ENCODE assay signal across 16 cellular contexts in the genomic region with DNA sequence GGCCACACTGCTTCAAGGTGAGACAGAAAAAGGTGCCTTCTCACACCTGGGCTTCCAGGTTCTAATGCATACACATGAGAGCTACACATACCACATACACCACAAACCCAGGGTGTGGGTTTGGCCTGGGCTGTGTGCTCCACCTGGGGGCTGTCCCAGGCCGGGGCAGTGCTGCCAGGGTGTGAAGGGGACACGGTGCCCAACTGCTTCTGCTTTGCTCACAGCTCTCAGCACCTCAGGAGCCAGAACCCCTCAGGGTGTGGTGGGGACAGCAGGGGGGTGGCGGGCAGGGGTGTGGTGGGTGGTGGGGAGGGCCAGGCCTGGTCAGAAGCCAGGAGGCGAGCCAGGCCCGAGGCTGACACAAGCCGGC. TPM values are rescaled to one million over a fixed set of nuclear protein-coding genes. Genes with fewer than 3 reads are reported as not detected.
A peak's percentile ranks its signal among the peaks of the same experiment; 100 is the strongest.
DNase-seq lines count a peak whose midpoint lies in the region; ATAC-seq, FAIRE-seq and TF ChIP-seq lines count a peak whose summit lies in the region.
"Had no signal": no experiment of that assay in that cellular context is flagged by ENCODE, and none has a peak within 500 bp of the region (broad histone marks: within the 10 kb centered on the region; RNA-seq: fewer than 3 reads in every experiment).

No MANE protein-coding gene starts in this region.

- H3K9me2 ChIP-seq in HCT116 (ENCODE audit: insufficient read depth) = no peaks in the 10 kb centered on the region

- RAD21 ChIA-PET in HCT116 (lab: Charles Lee; ENCODE audit: low non-redundant PET in 1 of 2, low total read pairs in 2 of 2, uncharacterized antibody in 2 of 2, unreplicated experiment in 2 of 2) = interaction anchor here in 1 of 2 experiments (0.6 kb wide), 1 partner anchor 526 kb away, joined by 5 read pairs; no protein-coding TSS in a partner anchor

- no peak for FAIRE-seq in K562 (lab: Jason Lieb, UNC)
- FAIRE-seq: GM18507 had no signal

- WGBS in K562 (ENCODE audit: insufficient coverage, low coverage, missing lambda C conversion rate) = 85% methylated on average over 4 of the region's 6 CpGs
- WGBS in lower leg skin, 2 donors = 43 to 47% methylated on average over 2 to 5 of the region's 6 CpGs

- no peak for DNase-seq in HCT116 (ENCODE audit: low read depth, low spot score)
- no peak for DNase-seq in K562 (ENCODE audit: extremely low read depth in 1 of 4, low spot score in 3 of 4)
- peak; percentile 83 for DNase-seq in mesenteric fat pad (ENCODE audit: low spot score)
- no peak for DNase-seq in hippocampal formation (lab: John Stamatoyannopoulos, UW)
- no peak for DNase-seq in CD4-positive, alpha-beta memory T cell
- no peak for DNase-seq in lower leg skin (ENCODE audit: low spot score in 2 of 2)
- DNase-seq: activated naive CD4-positive, alpha-beta T cell treated with anti-CD3 and anti-CD28 coated beads, Interleukin-2, amount 50 U/mL, for 16 hours; HFFc6; SIG-M5; stimulated activated CD4-positive, alpha-beta T cell treated with anti-CD3 and anti-CD28 coated beads, Interleukin-4, amount 100 ng/mL, for 4 hours; stimulated activated naive CD4-positive, alpha-beta T cell treated with Interleukin-2 at 50 U/mL for 16 hours had no signal

- TF ChIP-seq EP300 in K562 (IDR thresholded peaks at IDR 0.05; ENCODE audit: low read length) = no peak

- in situ Hi-C loops in K562 (cut with MboI) = no loop called here

- POLR2A ChIA-PET in HCT116 (lab: Charles Lee) = no interaction called here
- POLR2A ChIA-PET in K562 (lab: Yijun Ruan, JAX) = interaction anchor here (1.2 to 1.4 kb wide), 2 partner anchors 12 to 27 kb away, joined by 3 to 4 read pairs; no protein-coding TSS in a partner anchor
- POLR2A ChIA-PET in CD4-positive, alpha-beta memory T cell (lab: Charles Lee; ENCODE audit: partially characterized antibody) = no interaction called here

- peaks cover 2% of the 10 kb centered on the region in 2 donors for H3K27me3 Mint-ChIP-seq in CD4-positive, alpha-beta memory T cell

- BruUV-seq in HCT116 (replicated peaks; lab: Mats Ljungman, UMichigan) = no TSS peak
- BruUV-seq in K562 (replicated peaks; lab: Mats Ljungman, UMichigan) = no TSS peak

- no peak overlapping the region for H3K27ac Mint-ChIP-seq in CD4-positive, alpha-beta memory T cell
- H3K27ac Mint-ChIP-seq: HFFc6 had no signal

- peaks cover 21% of the 10 kb centered on the region for H3K9me3 ChIP-seq in BLaER1
- H3K9me3 ChIP-seq in HCT116 (ENCODE audit: control insufficient read depth in 1 of 2, insufficient read depth in 1 of 2, low read depth in 1 of 2, low read length in 2 of 2) = no peaks in the 10 kb centered on the region
- peaks cover 19% of the 10 kb centered on the region for H3K9me3 ChIP-seq in K562 (replicated peaks; ENCODE audit: control insufficient read depth, insufficient read depth, low read depth, low read length)
- H3K9me3 ChIP-seq in CD4-positive, alpha-beta memory T cell (ENCODE audit: control insufficient read depth in 1 of 2, low read length in 2 of 2) = no peaks in the 10 kb centered on the region

- H4K20me1 ChIP-seq in BLaER1 (peaks cover 36% of the 10 kb centered on the region), HCT116 (ENCODE audit: insufficient read depth) (no peaks in the 10 kb centered on the region), K562 (replicated peaks; ENCODE audit: control insufficient read depth, insufficient read depth, low read length) (no peaks in the 10 kb centered on the region)

- H3K36me3 Mint-ChIP-seq in CD4-positive, alpha-beta memory T cell = peaks cover 6 to 12% of the 10 kb centered on the region in 2 donors

- H3K4me2 ChIP-seq in BLaER1 (peak overlapping the region; percentile 60), HCT116 (ENCODE audit: low read length) (no peak overlapping the region), K562 (ENCODE audit: insufficient read depth, low read length) (no peak overlapping the region)

- no peaks in the 10 kb centered on the region for H3K79me2 ChIP-seq in HCT116 (ENCODE audit: insufficient read depth, low read length)
- no peaks in the 10 kb centered on the region for H3K79me2 ChIP-seq in K562 (ENCODE audit: control insufficient read depth, insufficient read depth, low read length)

- H3K4me1 ChIP-seq in BLaER1 (peaks cover 51% of the 10 kb centered on the region), HCT116 (ENCODE audit: control insufficient read depth in 1 of 2, insufficient read depth in 2 of 2, low read length in 2 of 2) (no peaks in the 10 kb centered on the region), K562 (replicated peaks in 1 of 2; ENCODE audit: control insufficient read depth in 2 of 2, insufficient read depth in 2 of 2, low read length in 2 of 2) (peaks cover 0 to 45% of the 10 kb centered on the region in 2 experiments; a peak in 3 of 5 replicates)
- peaks cover 6% of the 10 kb centered on the region for H3K4me1 ChIP-seq in CD4-positive, alpha-beta memory T cell (ENCODE audit: insufficient read depth, low read length)

- H3K36me3 ChIP-seq in BLaER1 (no peaks in the 10 kb centered on the region), HCT116 (ENCODE audit: control insufficient read depth in 1 of 2, insufficient read depth in 2 of 2, low read length in 2 of 2) (no peaks in the 10 kb centered on the region), K562 (ENCODE audit: control insufficient read depth, insufficient read depth, low read length) (peaks cover 10% of the 10 kb centered on the region; the same call in 2 of the 3 replicates)
- H3K36me3 ChIP-seq in CD4-positive, alpha-beta memory T cell (ENCODE audit: insufficient read depth, low read length) = no peaks in the 10 kb centered on the region
- H3K36me3 ChIP-seq: cardiac muscle cell had no signal

- H3K9me1 ChIP-seq in K562 (ENCODE audit: control insufficient read depth, insufficient read depth, low read length) = no peaks in the 10 kb centered on the region

- H2AFZ ChIP-seq in HCT116 (ENCODE audit: low read depth, low read length, poor library complexity, severe bottlenecking) = no peak overlapping the region
- 0 out of 2 replicates have a peak overlapping the region, but pooled peaks have one; percentile 17 for H2AFZ ChIP-seq in K562 (ENCODE audit: low read depth, low read length)

- TF ChIP-seq CTCF in HCT116 (IDR thresholded peaks at IDR 0.05 in 2 of 3, conservative IDR thresholded peaks at IDR 0.05 in 1 of 3; ENCODE audit: borderline replicate concordance in 1 of 3, insufficient read depth in 1 of 3, low read depth in 2 of 3, low read length in 2 of 3) (no peak), K562 (IDR thresholded peaks at IDR 0.05 in 2 of 3, conservative IDR thresholded peaks at IDR 0.05 in 1 of 3; ENCODE audit: insufficient read depth in 2 of 3, low read depth in 1 of 3, low read length in 3 of 3) (0 out of 6 replicates have a peak, but pooled peaks of 1 of the 3 experiments have one; percentile 17), lower leg skin (IDR thresholded peaks at IDR 0.05) (no peak)

- H3K4me3 ChIP-seq in BLaER1 = no peak overlapping the region
- H3K4me3 ChIP-seq in HCT116 (replicated peaks in 1 of 2; ENCODE audit: low read depth in 1 of 2, low read length in 2 of 2) = no peak overlapping the region
- no peak overlapping the region for H3K4me3 ChIP-seq in K562
- H3K4me3 ChIP-seq in CD4-positive, alpha-beta memory T cell (ENCODE audit: low read length in 2 of 2) = no peak overlapping the region
- H3K4me3 ChIP-seq in lower leg skin (ENCODE audit: low read depth, poor library complexity, severe bottlenecking) = no peak overlapping the region
- H3K4me3 ChIP-seq: cardiac muscle cell had no signal

- H3K4me3 Mint-ChIP-seq in CD4-positive, alpha-beta memory T cell = no peak overlapping the region
- H3K4me3 Mint-ChIP-seq: HFFc6 had no signal

- no peak for TF ChIP-seq RAD21 in HCT116 (IDR thresholded peaks at IDR 0.05; ENCODE audit: low read depth)
- peak in 1 of 2 experiments; percentile 45; a peak in 2 of 4 replicates for TF ChIP-seq RAD21 in K562 (CRISPR knock-in tag; conservative IDR thresholded peaks at IDR 0.05 in 1 of 2, IDR thresholded peaks at IDR 0.05 in 1 of 2)

- intact Hi-C loops in HCT116 (cut with micrococcal nuclease) (no loop called here), K562 (cut with micrococcal nuclease) (no loop called here), lower leg skin (cut with DNase I; ENCODE audit: low total_unique reads) (no loop called here)
- intact Hi-C loops in CD4-positive, alpha-beta memory T cell (cut with micrococcal nuclease) = no loop called here

- CTCF ChIA-PET in HCT116 (lab: Charles Lee) = no interaction called here
- CTCF ChIA-PET in K562 (lab: Yijun Ruan, JAX; ENCODE audit: low intra/inter-chr PET ratio) = interaction anchor here (1.2 kb wide), 1 partner anchor 82 kb away, joined by 3 read pairs; no protein-coding TSS in a partner anchor
- CTCF ChIA-PET in CD4-positive, alpha-beta memory T cell (lab: Charles Lee; ENCODE audit: partially characterized antibody) = no interaction called here

- peaks cover 0 to 29% (median 14%) of the 10 kb centered on the region in 8 donors for H3K9me3 Mint-ChIP-seq in CD4-positive, alpha-beta memory T cell
- H3K9me3 Mint-ChIP-seq: HFFc6 had no signal

- no peaks in the 10 kb centered on the region for H3K4me1 Mint-ChIP-seq in CD4-positive, alpha-beta memory T cell

- H3K27me3 ChIP-seq in BLaER1 (peaks cover 29% of the 10 kb centered on the region), HCT116 (ENCODE audit: insufficient read depth, low read length) (no peaks in the 10 kb centered on the region), K562 (ENCODE audit: control insufficient read depth in 2 of 2, insufficient read depth in 2 of 2, low read length in 2 of 2) (no peaks in the 10 kb centered on the region; a peak in 1 of 5 replicates)
- H3K27me3 ChIP-seq in CD4-positive, alpha-beta memory T cell (ENCODE audit: insufficient read depth, low read length) = no peaks in the 10 kb centered on the region
- H3K27me3 ChIP-seq: cardiac muscle cell had no signal

- ATAC-seq in HCT116 (peak; percentile 52), K562 (peak; percentile 45), HG02610 (IDR thresholded peaks at IDR 0.05; ENCODE audit: unreplicated experiment) (no peak)

- TF ChIP-seq POLR2A in HCT116 (IDR thresholded peaks at IDR 0.05; ENCODE audit: borderline replicate concordance, extremely low read depth, insufficient read depth, insufficient read length) (no peak), K562 (conservative IDR thresholded peaks at IDR 0.05) (no peak), lower leg skin (IDR thresholded peaks at IDR 0.05) (no peak)

- H3K27ac ChIP-seq in BLaER1 (no peak overlapping the region), HCT116 (ENCODE audit: low read depth, low read length) (no peak overlapping the region), K562 (ENCODE audit: extremely low read depth, low read depth, low read length) (peak overlapping the region; percentile 28; the same call in 1 of the 3 replicates)
- H3K27ac ChIP-seq in CD4-positive, alpha-beta memory T cell (ENCODE audit: low read depth, low read length) = no peak overlapping the region
- H3K27ac ChIP-seq: cardiac muscle cell, epithelial cell of prostate had no signal

- H3K9ac ChIP-seq in BLaER1 (no peak overlapping the region), HCT116 (ENCODE audit: low read length) (no peak overlapping the region), K562 (ENCODE audit: insufficient read depth in 1 of 2, low read depth in 2 of 2, low read length in 2 of 2) (peak overlapping the region in 1 of 2 experiments; percentile 77; a peak in 2 of 4 replicates)

RNA-seq across cellular contexts. Expression of a gene that starts 51.1 kb away (rescaled TPM):
- total RNA-seq in HCT116 (2021; ENCODE audit: unreplicated experiment) = 35.8 TPM
- 14.3 and 20.1 TPM in 2 replicates for polyA plus RNA-seq in HCT116 (2012)
- 270 and 331 TPM in 2 replicates for total RNA-seq in K562 (2011; cell fraction: chromatin; rRNA removed; ENCODE audit: low replicate concordance)
- 218 and 221 TPM in 2 replicates for total RNA-seq in K562 (2011; cell fraction: nucleolus; rRNA removed)
- 322 and 343 TPM in 2 replicates for total RNA-seq in K562 (2011; cell fraction: nucleoplasm; rRNA removed)
- 36.8 and 37.9 TPM in 2 replicates for total RNA-seq in K562 (2014; rRNA removed)
- 77.2 and 88.2 TPM in 2 replicates for total RNA-seq in K562 (2014; rRNA removed; fragmentation: Illumina TruSeq; extraction: Trizol)
- total RNA-seq in K562 (2015; rRNA removed; fragmentation: Illumina TruSeq; extraction: Trizol) = 67.3 and 75.1 TPM in 2 replicates
- total RNA-seq in K562 (2021) = 68.9 and 76.6 TPM in 2 replicates
- 116 and 182 TPM in 2 replicates for polyA plus RNA-seq in K562 (2011; rRNA removed)
- 94.0 and 167 TPM in 2 replicates for polyA plus RNA-seq in K562 (2011; cell fraction: cytosol; rRNA removed)
- 68.4 and 102 TPM in 2 replicates for polyA plus RNA-seq in K562 (2011; cell fraction: nucleus; rRNA removed)
- 42.4 and 74.7 TPM in 2 replicates for polyA plus RNA-seq in K562 (2012)
- 72.4 and 88.5 TPM in 2 replicates for polyA plus RNA-seq in K562 (2014; fragmentation: Illumina TruSeq; extraction: Trizol)
- polyA plus RNA-seq in K562 (2014; fragmentation: Nextera tagmentation; extraction: Ambion mirVana) = 10 to 100 TPM; 74.6 to 82.1 TPM
- polyA plus RNA-seq in K562 (2014; rRNA removed) = 42.7 and 48.0 TPM in 2 replicates
- polyA minus RNA-seq in K562 (2011; rRNA and poly(A)+ RNA removed) = 281 and 305 TPM in 2 replicates
- 102 TPM in 2 replicates for polyA minus RNA-seq in K562 (2011; cell fraction: cytosol; rRNA and poly(A)+ RNA removed)
- polyA minus RNA-seq in K562 (2011; cell fraction: nucleus; rRNA and poly(A)+ RNA removed) = 57.1 and 129 TPM in 2 replicates
- 17.2 TPM for total RNA-seq in mesenteric fat pad
- total RNA-seq in CD4-positive, alpha-beta memory T cell = 10 to 100 TPM; 34.5 to 38.0 TPM
- 10 to 100 TPM; 42.4 to 48.8 TPM for polyA plus RNA-seq in CD4-positive, alpha-beta memory T cell
- 10 to 100 TPM in 2 of 4 donors, 1 to 10 TPM in 2; 8.0 to 12.7 (median 9.7) TPM for total RNA-seq in lower leg skin

RNA-seq across cellular contexts. Expression of a gene that starts 53.5 kb away (rescaled TPM):
- total RNA-seq in HCT116 (2021; ENCODE audit: unreplicated experiment) = not detected
- not detected in 2 replicates for polyA plus RNA-seq in HCT116 (2012)
- total RNA-seq in K562 (2011; cell fraction: chromatin; rRNA removed; ENCODE audit: low replicate concordance) = 0.28 TPM in 1 of 2 replicates, not detected in the other
- 0.53 TPM in 1 of 2 replicates, not detected in the other for total RNA-seq in K562 (2011; cell fraction: nucleolus; rRNA removed)
- not detected in 2 replicates for total RNA-seq in K562 (2011; cell fraction: nucleoplasm; rRNA removed)
- total RNA-seq in K562 (2014; rRNA removed) = not detected in 2 replicates
- 0.18 and 0.32 TPM in 2 replicates for total RNA-seq in K562 (2014; rRNA removed; fragmentation: Illumina TruSeq; extraction: Trizol)
- total RNA-seq in K562 (2015; rRNA removed; fragmentation: Illumina TruSeq; extraction: Trizol) = not detected in 2 replicates
- total RNA-seq in K562 (2021) = 0.16 TPM in 1 of 2 replicates, not detected in the other
- 0.12 and 0.13 TPM in 2 replicates for polyA plus RNA-seq in K562 (2011; rRNA removed)
- not detected in 2 replicates for polyA plus RNA-seq in K562 (2011; cell fraction: cytosol; rRNA removed)
- not detected in 2 replicates for polyA plus RNA-seq in K562 (2011; cell fraction: nucleus; rRNA removed)
- polyA plus RNA-seq in K562 (2012) = 0.08 and 0.09 TPM in 2 replicates
- polyA plus RNA-seq in K562 (2014; fragmentation: Illumina TruSeq; extraction: Trizol) = 0.25 TPM in 1 of 2 replicates, not detected in the other
- polyA plus RNA-seq in K562 (2014; fragmentation: Nextera tagmentation; extraction: Ambion mirVana) = under 1 TPM; 0.10 to 0.28 TPM
- polyA plus RNA-seq in K562 (2014; rRNA removed) = not detected in 2 replicates
- 0.21 TPM in 1 of 2 replicates, not detected in the other for polyA minus RNA-seq in K562 (2011; rRNA and poly(A)+ RNA removed)
- polyA minus RNA-seq in K562 (2011; cell fraction: cytosol; rRNA and poly(A)+ RNA removed) = not detected in 2 replicates
- polyA minus RNA-seq in K562 (2011; cell fraction: nucleus; rRNA and poly(A)+ RNA removed) = not detected in 2 replicates
- 0.39 TPM for total RNA-seq in mesenteric fat pad
- total RNA-seq in CD4-positive, alpha-beta memory T cell = not detected
- polyA plus RNA-seq in CD4-positive, alpha-beta memory T cell = not detected
- not detected for total RNA-seq in lower leg skin
- total RNA-seq: cardiac muscle cell, HFFc6 had no signal
- polyA plus RNA-seq: cardiac muscle cell had no signal
